Comparison of ENCODE assay signal across 1 cellular context in the genomic region with DNA sequence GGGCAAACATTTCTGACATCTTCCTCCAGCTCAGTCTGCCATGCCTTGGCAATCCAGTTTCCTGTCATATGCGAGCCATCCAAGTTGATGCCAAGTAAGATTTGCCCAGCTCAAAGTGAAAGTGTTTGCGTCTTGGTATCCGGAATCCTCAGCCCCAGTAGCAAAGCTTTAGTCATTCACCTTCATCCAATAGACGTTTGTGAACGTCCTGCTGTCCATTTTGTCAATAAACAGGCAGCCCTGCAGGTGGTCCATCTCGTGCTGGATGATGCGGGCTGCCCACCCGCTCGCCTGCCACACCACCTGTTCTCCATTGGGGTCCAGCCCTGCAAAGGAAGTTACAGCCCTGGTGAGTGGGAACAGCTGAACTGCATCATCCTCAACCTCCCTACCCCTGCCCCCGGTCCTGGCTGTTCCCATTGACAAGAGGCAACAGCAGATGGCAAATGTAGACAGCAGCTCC.
A peak's percentile ranks its signal among the peaks of the same experiment; 100 is the strongest.
TF ChIP-seq lines count a peak whose summit lies in the region.

No MANE protein-coding gene starts in this region.

TF ChIP-seq in K562, 482 proteins besides CTCF, POLR2A, EP300 and RAD21 (continues in another document):
- TF ChIP-seq BCLAF1 (IDR thresholded peaks at IDR 0.05; ENCODE audit: borderline replicate concordance in 1 of 2, control insufficient read depth in 1 of 2, low read depth in 2 of 2, low read length in 1 of 2) (no peak), EHMT2 (IDR thresholded peaks at IDR 0.05) (no peak), KLF6 (CRISPR knock-in tag; IDR thresholded peaks at IDR 0.05; ENCODE audit: borderline replicate concordance) (no peak), KDM5B (IDR thresholded peaks at IDR 0.05; ENCODE audit: insufficient replicate concordance, low read depth, low read length) (peak; percentile 31), ZNF644 (tag; IDR thresholded peaks at IDR 0.05; ENCODE audit: low read depth) (no peak), CC2D1A (IDR thresholded peaks at IDR 0.05) (no peak), FOS (IDR thresholded peaks at IDR 0.05; ENCODE audit: extremely low read depth, insufficient read length) (no peak), E2F4 (CRISPR knock-in tag; IDR thresholded peaks at IDR 0.05; ENCODE audit: low read depth) (no peak), ZBTB34 (CRISPR knock-in tag; IDR thresholded peaks at IDR 0.05) (no peak), CEBPG (CRISPR knock-in tag; IDR thresholded peaks at IDR 0.05) (no peak), CEBPG (tag; conservative IDR thresholded peaks at IDR 0.05 in 1 of 2, IDR thresholded peaks at IDR 0.05 in 1 of 2) (no peak), TRIM28 (IDR thresholded peaks at IDR 0.05) (no peak), ZNF707 (CRISPR knock-in tag; conservative IDR thresholded peaks at IDR 0.05) (no peak), TFAP4 (CRISPR knock-in tag; IDR thresholded peaks at IDR 0.05; ENCODE audit: borderline replicate concordance) (0 out of 2 replicates have a peak, but pooled peaks have one; percentile 23), NFE2 (IDR thresholded peaks at IDR 0.05; ENCODE audit: low read depth) (no peak), DIDO1 (tag; IDR thresholded peaks at IDR 0.05; ENCODE audit: low read depth) (no peak), ZNF584 (CRISPR knock-in tag; IDR thresholded peaks at IDR 0.05; ENCODE audit: low read depth) (no peak), HDAC6 (IDR thresholded peaks at IDR 0.05; ENCODE audit: low read depth, low read length) (0 out of 2 replicates have a peak, but pooled peaks have one; percentile 5), HSF4 (CRISPR knock-in tag; IDR thresholded peaks at IDR 0.05; ENCODE audit: borderline replicate concordance) (no peak), USF2 (CRISPR knock-in tag; IDR thresholded peaks at IDR 0.05) (no peak), PTBP1 (IDR thresholded peaks at IDR 0.05; ENCODE audit: low read depth, low read length) (no peak), CAMTA2 (CRISPR knock-in tag; conservative IDR thresholded peaks at IDR 0.05) (no peak), THAP12 (CRISPR knock-in tag; IDR thresholded peaks at IDR 0.05) (0 out of 2 replicates have a peak, but pooled peaks have one; percentile 20), DDX20 (tag; IDR thresholded peaks at IDR 0.05; ENCODE audit: low read depth) (no peak), ILK (tag; IDR thresholded peaks at IDR 0.05; ENCODE audit: borderline replicate concordance, low read depth) (no peak), SP1 (CRISPR knock-in tag; IDR thresholded peaks at IDR 0.05) (peak; percentile 49; the same call in 1 of the 2 replicates), SNRNP70 (optimal IDR thresholded peaks at IDR 0.05; ENCODE audit: low read depth, low read length) (no peak), MEF2D (tag; conservative IDR thresholded peaks at IDR 0.05; ENCODE audit: low read depth) (no peak), ATF7 (IDR thresholded peaks at IDR 0.05) (no peak)
- TF ChIP-seq, protein P1, sequence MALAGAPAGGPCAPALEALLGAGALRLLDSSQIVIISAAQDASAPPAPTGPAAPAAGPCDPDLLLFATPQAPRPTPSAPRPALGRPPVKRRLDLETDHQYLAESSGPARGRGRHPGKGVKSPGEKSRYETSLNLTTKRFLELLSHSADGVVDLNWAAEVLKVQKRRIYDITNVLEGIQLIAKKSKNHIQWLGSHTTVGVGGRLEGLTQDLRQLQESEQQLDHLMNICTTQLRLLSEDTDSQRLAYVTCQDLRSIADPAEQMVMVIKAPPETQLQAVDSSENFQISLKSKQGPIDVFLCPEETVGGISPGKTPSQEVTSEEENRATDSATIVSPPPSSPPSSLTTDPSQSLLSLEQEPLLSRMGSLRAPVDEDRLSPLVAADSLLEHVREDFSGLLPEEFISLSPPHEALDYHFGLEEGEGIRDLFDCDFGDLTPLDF (CRISPR knock-in tag; IDR thresholded peaks at IDR 0.05): no peak
- TF ChIP-seq, protein P2, sequence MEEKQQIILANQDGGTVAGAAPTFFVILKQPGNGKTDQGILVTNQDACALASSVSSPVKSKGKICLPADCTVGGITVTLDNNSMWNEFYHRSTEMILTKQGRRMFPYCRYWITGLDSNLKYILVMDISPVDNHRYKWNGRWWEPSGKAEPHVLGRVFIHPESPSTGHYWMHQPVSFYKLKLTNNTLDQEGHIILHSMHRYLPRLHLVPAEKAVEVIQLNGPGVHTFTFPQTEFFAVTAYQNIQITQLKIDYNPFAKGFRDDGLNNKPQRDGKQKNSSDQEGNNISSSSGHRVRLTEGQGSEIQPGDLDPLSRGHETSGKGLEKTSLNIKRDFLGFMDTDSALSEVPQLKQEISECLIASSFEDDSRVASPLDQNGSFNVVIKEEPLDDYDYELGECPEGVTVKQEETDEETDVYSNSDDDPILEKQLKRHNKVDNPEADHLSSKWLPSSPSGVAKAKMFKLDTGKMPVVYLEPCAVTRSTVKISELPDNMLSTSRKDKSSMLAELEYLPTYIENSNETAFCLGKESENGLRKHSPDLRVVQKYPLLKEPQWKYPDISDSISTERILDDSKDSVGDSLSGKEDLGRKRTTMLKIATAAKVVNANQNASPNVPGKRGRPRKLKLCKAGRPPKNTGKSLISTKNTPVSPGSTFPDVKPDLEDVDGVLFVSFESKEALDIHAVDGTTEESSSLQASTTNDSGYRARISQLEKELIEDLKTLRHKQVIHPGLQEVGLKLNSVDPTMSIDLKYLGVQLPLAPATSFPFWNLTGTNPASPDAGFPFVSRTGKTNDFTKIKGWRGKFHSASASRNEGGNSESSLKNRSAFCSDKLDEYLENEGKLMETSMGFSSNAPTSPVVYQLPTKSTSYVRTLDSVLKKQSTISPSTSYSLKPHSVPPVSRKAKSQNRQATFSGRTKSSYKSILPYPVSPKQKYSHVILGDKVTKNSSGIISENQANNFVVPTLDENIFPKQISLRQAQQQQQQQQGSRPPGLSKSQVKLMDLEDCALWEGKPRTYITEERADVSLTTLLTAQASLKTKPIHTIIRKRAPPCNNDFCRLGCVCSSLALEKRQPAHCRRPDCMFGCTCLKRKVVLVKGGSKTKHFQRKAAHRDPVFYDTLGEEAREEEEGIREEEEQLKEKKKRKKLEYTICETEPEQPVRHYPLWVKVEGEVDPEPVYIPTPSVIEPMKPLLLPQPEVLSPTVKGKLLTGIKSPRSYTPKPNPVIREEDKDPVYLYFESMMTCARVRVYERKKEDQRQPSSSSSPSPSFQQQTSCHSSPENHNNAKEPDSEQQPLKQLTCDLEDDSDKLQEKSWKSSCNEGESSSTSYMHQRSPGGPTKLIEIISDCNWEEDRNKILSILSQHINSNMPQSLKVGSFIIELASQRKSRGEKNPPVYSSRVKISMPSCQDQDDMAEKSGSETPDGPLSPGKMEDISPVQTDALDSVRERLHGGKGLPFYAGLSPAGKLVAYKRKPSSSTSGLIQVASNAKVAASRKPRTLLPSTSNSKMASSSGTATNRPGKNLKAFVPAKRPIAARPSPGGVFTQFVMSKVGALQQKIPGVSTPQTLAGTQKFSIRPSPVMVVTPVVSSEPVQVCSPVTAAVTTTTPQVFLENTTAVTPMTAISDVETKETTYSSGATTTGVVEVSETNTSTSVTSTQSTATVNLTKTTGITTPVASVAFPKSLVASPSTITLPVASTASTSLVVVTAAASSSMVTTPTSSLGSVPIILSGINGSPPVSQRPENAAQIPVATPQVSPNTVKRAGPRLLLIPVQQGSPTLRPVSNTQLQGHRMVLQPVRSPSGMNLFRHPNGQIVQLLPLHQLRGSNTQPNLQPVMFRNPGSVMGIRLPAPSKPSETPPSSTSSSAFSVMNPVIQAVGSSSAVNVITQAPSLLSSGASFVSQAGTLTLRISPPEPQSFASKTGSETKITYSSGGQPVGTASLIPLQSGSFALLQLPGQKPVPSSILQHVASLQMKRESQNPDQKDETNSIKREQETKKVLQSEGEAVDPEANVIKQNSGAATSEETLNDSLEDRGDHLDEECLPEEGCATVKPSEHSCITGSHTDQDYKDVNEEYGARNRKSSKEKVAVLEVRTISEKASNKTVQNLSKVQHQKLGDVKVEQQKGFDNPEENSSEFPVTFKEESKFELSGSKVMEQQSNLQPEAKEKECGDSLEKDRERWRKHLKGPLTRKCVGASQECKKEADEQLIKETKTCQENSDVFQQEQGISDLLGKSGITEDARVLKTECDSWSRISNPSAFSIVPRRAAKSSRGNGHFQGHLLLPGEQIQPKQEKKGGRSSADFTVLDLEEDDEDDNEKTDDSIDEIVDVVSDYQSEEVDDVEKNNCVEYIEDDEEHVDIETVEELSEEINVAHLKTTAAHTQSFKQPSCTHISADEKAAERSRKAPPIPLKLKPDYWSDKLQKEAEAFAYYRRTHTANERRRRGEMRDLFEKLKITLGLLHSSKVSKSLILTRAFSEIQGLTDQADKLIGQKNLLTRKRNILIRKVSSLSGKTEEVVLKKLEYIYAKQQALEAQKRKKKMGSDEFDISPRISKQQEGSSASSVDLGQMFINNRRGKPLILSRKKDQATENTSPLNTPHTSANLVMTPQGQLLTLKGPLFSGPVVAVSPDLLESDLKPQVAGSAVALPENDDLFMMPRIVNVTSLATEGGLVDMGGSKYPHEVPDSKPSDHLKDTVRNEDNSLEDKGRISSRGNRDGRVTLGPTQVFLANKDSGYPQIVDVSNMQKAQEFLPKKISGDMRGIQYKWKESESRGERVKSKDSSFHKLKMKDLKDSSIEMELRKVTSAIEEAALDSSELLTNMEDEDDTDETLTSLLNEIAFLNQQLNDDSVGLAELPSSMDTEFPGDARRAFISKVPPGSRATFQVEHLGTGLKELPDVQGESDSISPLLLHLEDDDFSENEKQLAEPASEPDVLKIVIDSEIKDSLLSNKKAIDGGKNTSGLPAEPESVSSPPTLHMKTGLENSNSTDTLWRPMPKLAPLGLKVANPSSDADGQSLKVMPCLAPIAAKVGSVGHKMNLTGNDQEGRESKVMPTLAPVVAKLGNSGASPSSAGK (IDR thresholded peaks at IDR 0.05): no peak
